ENCODE assay signal across 1 cellular context in genomic region chr14:105328070-105328677, GRCh38.
TF ChIP-seq lines count a peak whose summit lies in the region.

No MANE protein-coding gene starts in this region.

TF ChIP-seq in HepG2, 621 proteins besides CTCF, POLR2A, EP300 and RAD21:
- TF ChIP-seq ZNF691 (CRISPR knock-in tag; IDR thresholded peaks at IDR 0.05; ENCODE audit: borderline replicate concordance, low read depth) (no peak), ZNF564 (CRISPR knock-in tag; IDR thresholded peaks at IDR 0.05) (no peak), ELK4 (CRISPR knock-in tag; IDR thresholded peaks at IDR 0.05; ENCODE audit: borderline replicate concordance) (no peak)
